2 cellular contexts compared by ENCODE assay signal in genomic region chr6:40688214-40688761, GRCh38.
TF ChIP-seq lines count a peak whose summit lies in the region.

No MANE protein-coding gene starts in this region.

TF ChIP-seq in GM23338, 12 proteins besides CTCF, POLR2A, EP300 and RAD21:
- no peak for TF ChIP-seq ZNF462 (CRISPR knock-in tag; IDR thresholded peaks at IDR 0.05)
- no peak for TF ChIP-seq REST (IDR thresholded peaks at IDR 0.05; ENCODE audit: unreplicated experiment)
- TF ChIP-seq NANOG (IDR thresholded peaks at IDR 0.05; ENCODE audit: borderline replicate concordance): no peak
- TF ChIP-seq POLR2AphosphoS5 (IDR thresholded peaks at IDR 0.05; ENCODE audit: low read depth): no peak
- TF ChIP-seq ZNF331 (CRISPR knock-in tag; IDR thresholded peaks at IDR 0.05; ENCODE audit: low read depth): no peak
- no peak for TF ChIP-seq JUNB (IDR thresholded peaks at IDR 0.05; ENCODE audit: unreplicated experiment)
- no peak for TF ChIP-seq ETS1 (IDR thresholded peaks at IDR 0.05)
- no peak for TF ChIP-seq EZH2 (IDR thresholded peaks at IDR 0.05; ENCODE audit: low read depth, unreplicated experiment)
- TF ChIP-seq STAT1 (IDR thresholded peaks at IDR 0.05; ENCODE audit: unreplicated experiment): no peak
- no peak for TF ChIP-seq EZH2phosphoT487 (IDR thresholded peaks at IDR 0.05; ENCODE audit: unreplicated experiment)
- no peak for TF ChIP-seq CREB1 (CRISPR knock-in tag; IDR thresholded peaks at IDR 0.05; ENCODE audit: low read depth)
- no peak for TF ChIP-seq ZNF114 (CRISPR knock-in tag; IDR thresholded peaks at IDR 0.05)

TF ChIP-seq in K562, 482 proteins besides CTCF, POLR2A, EP300 and RAD21 (continued from another document):
- TF ChIP-seq VEZF1 (CRISPR knock-in tag; IDR thresholded peaks at IDR 0.05) (peak; percentile 61), FOSL1 (tag; conservative IDR thresholded peaks at IDR 0.05) (peak; percentile 63), ZKSCAN8 (CRISPR knock-in tag; IDR thresholded peaks at IDR 0.05) (no peak), IRF9 (tag; IDR thresholded peaks at IDR 0.05) (no peak), BCOR (IDR thresholded peaks at IDR 0.05) (no peak), ZBTB11 (CRISPR knock-in tag; IDR thresholded peaks at IDR 0.05) (0 out of 6 replicates have a peak, but pooled peaks of 1 of the 3 experiments have one; percentile 37), ZBTB43 (CRISPR knock-in tag; IDR thresholded peaks at IDR 0.05) (no peak)
